ENCODE assay signal across 2 cellular contexts in genomic region chr11:32469791-32470190, GRCh38.
A peak's percentile ranks its signal among the peaks of the same experiment; 100 is the strongest.
TF ChIP-seq lines count a peak whose summit lies in the region.

No MANE protein-coding gene starts in this region.

TF ChIP-seq in HepG2, 621 proteins besides CTCF, POLR2A, EP300 and RAD21:
- TF ChIP-seq HNRNPH1 (optimal IDR thresholded peaks at IDR 0.05; ENCODE audit: low read depth, low read length) (no peak), CEBPB (IDR thresholded peaks at IDR 0.05; ENCODE audit: borderline replicate concordance, low read depth, low read length) (peak; percentile 39; the same call in 1 of the 2 replicates)

TF ChIP-seq in H1, 55 proteins besides CTCF, POLR2A, EP300 and RAD21:
- no peak for TF ChIP-seq SIN3A (conservative IDR thresholded peaks at IDR 0.05 in 1 of 2, IDR thresholded peaks at IDR 0.05 in 1 of 2; ENCODE audit: low read depth in 1 of 2, low read length in 2 of 2)
- TF ChIP-seq CEBPB (IDR thresholded peaks at IDR 0.05; ENCODE audit: low read depth, low read length): peak; percentile 24; the same call in 1 of the 2 replicates
